In genomic region chr10:117004238-117004626, GRCh38 we compare ENCODE assay signal across 8 cellular contexts. TPM values are rescaled to one million over a fixed set of nuclear protein-coding genes. Genes with fewer than 3 reads are reported as not detected.
DNase-seq lines count a peak whose midpoint lies in the region; ATAC-seq lines count a peak whose summit lies in the region.

No MANE protein-coding gene starts in this region.

- WGBS in right cardiac atrium: 43% methylated on average over 7 of the region's 7 CpGs

- ATAC-seq in HG02981 (IDR thresholded peaks at IDR 0.05; ENCODE audit: unreplicated experiment) (peak; percentile 38), right cardiac atrium (no peak)
- no peak for ATAC-seq in stimulated activated effector memory CD8-positive, alpha-beta T cell treated with anti-CD3 and anti-CD28 coated beads, Interleukin-12 subunit alpha, Interleukin-12 subunit beta, amount 100 ng/mL, for 72 hours

- peak overlapping the region; percentile 75 for H3K4me3 Mint-ChIP-seq in activated CD4-positive, alpha-beta T cell treated with anti-CD3 and anti-CD28 coated beads, Interleukin-2, amount 10 ng/mL, durations not matched to agents 24 days and 14 days
- H3K4me3 Mint-ChIP-seq in activated CD4-positive, alpha-beta memory T cell treated with anti-CD3 and anti-CD28 coated beads for 36 hours: peak overlapping the region; percentile 71
- peak overlapping the region; percentile 49 for H3K4me3 Mint-ChIP-seq in stimulated activated effector memory CD8-positive, alpha-beta T cell treated with anti-CD3 and anti-CD28 coated beads, Interleukin-12 subunit alpha, Interleukin-12 subunit beta, amount 100 ng/mL, for 72 hours

- H3K27me3 ChIP-seq in right cardiac atrium (ENCODE audit: control insufficient read depth, insufficient read depth): no peaks in the 10 kb centered on the region

- H3K27ac ChIP-seq in right cardiac atrium (ENCODE audit: low read length): peak overlapping the region; percentile 59

- no peaks in the 10 kb centered on the region for H3K9me3 Mint-ChIP-seq in activated CD4-positive, alpha-beta T cell treated with anti-CD3 and anti-CD28 coated beads, Interleukin-2, amount 10 ng/mL, durations not matched to agents 24 days and 14 days
- no peaks in the 10 kb centered on the region for H3K9me3 Mint-ChIP-seq in activated CD4-positive, alpha-beta memory T cell treated with anti-CD3 and anti-CD28 coated beads for 36 hours
- H3K9me3 Mint-ChIP-seq in stimulated activated effector memory CD8-positive, alpha-beta T cell treated with anti-CD3 and anti-CD28 coated beads, Interleukin-12 subunit alpha, Interleukin-12 subunit beta, amount 100 ng/mL, for 72 hours: no peaks in the 10 kb centered on the region

- POLR2A ChIA-PET in activated CD4-positive, alpha-beta memory T cell treated with anti-CD3 and anti-CD28 coated beads for 36 hours (lab: Charles Lee): no interaction called here

- no peaks in the 10 kb centered on the region for H3K36me3 Mint-ChIP-seq in activated CD4-positive, alpha-beta T cell treated with anti-CD3 and anti-CD28 coated beads, Interleukin-2, amount 10 ng/mL, durations not matched to agents 24 days and 14 days (ENCODE audit: low read depth)
- no peaks in the 10 kb centered on the region for H3K36me3 Mint-ChIP-seq in activated CD4-positive, alpha-beta memory T cell treated with anti-CD3 and anti-CD28 coated beads for 36 hours
- no peaks in the 10 kb centered on the region for H3K36me3 Mint-ChIP-seq in stimulated activated effector memory CD8-positive, alpha-beta T cell treated with anti-CD3 and anti-CD28 coated beads, Interleukin-12 subunit alpha, Interleukin-12 subunit beta, amount 100 ng/mL, for 72 hours

- peaks cover 25% of the 10 kb centered on the region for H3K27me3 Mint-ChIP-seq in activated CD4-positive, alpha-beta T cell treated with anti-CD3 and anti-CD28 coated beads, Interleukin-2, amount 10 ng/mL, durations not matched to agents 24 days and 14 days
- H3K27me3 Mint-ChIP-seq in activated CD4-positive, alpha-beta memory T cell treated with anti-CD3 and anti-CD28 coated beads for 36 hours: peaks cover 26% of the 10 kb centered on the region

- H3K4me3 ChIP-seq in right cardiac atrium (ENCODE audit: low read length): peak overlapping the region; percentile 85

- CTCF ChIA-PET in activated CD4-positive, alpha-beta memory T cell treated with anti-CD3 and anti-CD28 coated beads for 36 hours (lab: Charles Lee): no interaction called here

- no peaks in the 10 kb centered on the region for H3K4me1 ChIP-seq in right cardiac atrium (ENCODE audit: control insufficient read depth, insufficient read depth, low read length)

- H3K9me3 ChIP-seq in right cardiac atrium (ENCODE audit: control insufficient read depth, low read length): no peaks in the 10 kb centered on the region

- H3K4me1 Mint-ChIP-seq in activated CD4-positive, alpha-beta T cell treated with anti-CD3 and anti-CD28 coated beads, Interleukin-2, amount 10 ng/mL, durations not matched to agents 24 days and 14 days: no peaks in the 10 kb centered on the region
- H3K4me1 Mint-ChIP-seq in activated CD4-positive, alpha-beta memory T cell treated with anti-CD3 and anti-CD28 coated beads for 36 hours (ENCODE audit: low read depth): no peaks in the 10 kb centered on the region
- H3K4me1 Mint-ChIP-seq in stimulated activated effector memory CD8-positive, alpha-beta T cell treated with anti-CD3 and anti-CD28 coated beads, Interleukin-12 subunit alpha, Interleukin-12 subunit beta, amount 100 ng/mL, for 72 hours: no peaks in the 10 kb centered on the region

- intact Hi-C loops in activated CD4-positive, alpha-beta T cell treated with anti-CD3 and anti-CD28 coated beads, Interleukin-2, amount 10 ng/mL, durations not matched to agents 24 days and 14 days (cut with micrococcal nuclease): loop anchor here (10.0 kb wide), 1 partner anchor 171 kb away; no protein-coding TSS in a partner anchor
- intact Hi-C loops in activated CD4-positive, alpha-beta memory T cell treated with anti-CD3 and anti-CD28 coated beads for 36 hours (cut with micrococcal nuclease): loop anchor here (2.0 kb wide), 1 partner anchor 171 kb away; no protein-coding TSS in a partner anchor
- intact Hi-C loops in right cardiac atrium (cut with DNase I): no loop called here

- H3K27ac Mint-ChIP-seq in activated CD4-positive, alpha-beta T cell treated with anti-CD3 and anti-CD28 coated beads, Interleukin-2, amount 10 ng/mL, durations not matched to agents 24 days and 14 days: no peak overlapping the region
- no peak overlapping the region for H3K27ac Mint-ChIP-seq in activated CD4-positive, alpha-beta memory T cell treated with anti-CD3 and anti-CD28 coated beads for 36 hours
- H3K27ac Mint-ChIP-seq in stimulated activated effector memory CD8-positive, alpha-beta T cell treated with anti-CD3 and anti-CD28 coated beads, Interleukin-12 subunit alpha, Interleukin-12 subunit beta, amount 100 ng/mL, for 72 hours: no peak overlapping the region

- no peak for DNase-seq in activated CD4-positive, alpha-beta T cell treated with anti-CD3 and anti-CD28 coated beads, Interleukin-2, amount 10 ng/mL, durations not matched to agents 24 days and 14 days
- no peak for DNase-seq in activated CD4-positive, alpha-beta T cell treated with anti-CD3 and anti-CD28 coated beads for 4 hours
- DNase-seq in activated CD4-positive, alpha-beta memory T cell treated with anti-CD3 and anti-CD28 coated beads for 36 hours: no peak
- peak in 1 of 3 donors; percentile 55 for DNase-seq in right cardiac atrium
- no peak for DNase-seq in stimulated activated effector memory CD8-positive, alpha-beta T cell treated with anti-CD3 and anti-CD28 coated beads, Interleukin-12 subunit alpha, Interleukin-12 subunit beta, amount 100 ng/mL, for 72 hours (ENCODE audit: low spot score in 2 of 2)
- no peak for DNase-seq in NCI-H526 (lab: John Stamatoyannopoulos, UW)
- no peak for DNase-seq in effector CD4-positive, alpha-beta T cell

RNA-seq across cellular contexts. Expression of gene SHTN1, which starts 0.8 kb away (rescaled TPM):
- 0.05 and 0.07 TPM in 2 replicates for total RNA-seq in activated CD4-positive, alpha-beta T cell treated with anti-CD3 and anti-CD28 coated beads, Interleukin-2, amount 10 ng/mL, durations not matched to agents 24 days and 14 days
- total RNA-seq in activated CD4-positive, alpha-beta memory T cell treated with anti-CD3 and anti-CD28 coated beads for 36 hours: under 1 TPM; 0.29 to 0.53 TPM
- 1 to 10 TPM; 4.9 to 7.9 (median 6.3) TPM for total RNA-seq in right cardiac atrium
- polyA plus RNA-seq in right cardiac atrium: 1.5 TPM

Comparison
In these comparisons a context has a peak if more than half of its experiments do, and no peak if none do; other contexts are left out.
1. intact Hi-C loops: an anchor here in activated CD4-positive, alpha-beta T cell treated with anti-CD3 and anti-CD28 coated beads, Interleukin-2, amount 10 ng/mL, durations not matched to agents 24 days and 14 days (10.0 kb wide) and activated CD4-positive, alpha-beta memory T cell treated with anti-CD3 and anti-CD28 coated beads for 36 hours (2.0 kb wide); none called in right cardiac atrium.